ENCODE assay signal across 25 cellular contexts in genomic region chr10:118562877-118563276, GRCh38.
"Had no signal": no experiment of that assay in that cellular context is flagged by ENCODE, and none has a peak within 500 bp of the region (broad histone marks: within the 10 kb centered on the region; RNA-seq: fewer than 3 reads in every experiment).

No MANE protein-coding gene starts in this region.

- H3K4me3 Mint-ChIP-seq: activated B cell treated with CpG ODN at 0.5 μM for 24 hours; activated CD4-positive, alpha-beta T cell treated with anti-CD3 and anti-CD28 coated beads for 36 hours; activated naive CD8-positive, alpha-beta T cell treated with anti-CD3 and anti-CD28 coated beads for 36 hours; effector memory CD8-positive, alpha-beta T cell; naive B cell; neural crest cell; stimulated activated naive B cell treated with anti-CD40 and anti-IgM and Interleukin-4, amounts not matched to agents 10 μg/mL and 1 μg/mL and 100 μg/mL, for 72 hours had no signal

- DNase-seq: activated B cell treated with CpG ODN at 0.5 μM for 24 hours; activated CD4-positive, alpha-beta T cell treated with anti-CD3 and anti-CD28 coated beads for 36 hours; activated CD4-positive, alpha-beta T cell treated with anti-CD3 and anti-CD28 coated beads, Interleukin-2, amount 50 U/mL, for 4 hours; activated CD8-positive, alpha-beta memory T cell treated with anti-CD3 and anti-CD28 coated beads for 24 hours; activated CD8-positive, alpha-beta memory T cell treated with anti-CD3 and anti-CD28 coated beads, Interleukin-2, amount 50 U/mL, for 48 hours; activated naive CD4-positive, alpha-beta T cell treated with Interleukin-2 at 50 U/mL for 16 hours; activated naive CD8-positive, alpha-beta T cell treated with anti-CD3 and anti-CD28 coated beads for 36 hours; activated T-cell treated with anti-CD3 and anti-CD28 coated beads, Interleukin-2, amount 50 U/mL, for 48 hours; central memory CD4-positive, alpha-beta T cell; dorsolateral prefrontal cortex; effector memory CD8-positive, alpha-beta T cell; heart left ventricle; naive B cell; occipital lobe; sigmoid colon; stimulated activated CD4-positive, alpha-beta T cell treated with anti-CD3 and anti-CD28 coated beads, Interleukin-15, amount 100 ng/mL, for 24 hours; stimulated activated CD8-positive, alpha-beta memory T cell treated with anti-CD3 and anti-CD28 coated beads, Interleukin-4, amount 100 ng/mL, for 48 hours; stimulated activated naive B cell treated with anti-CD40 and anti-IgM and Interleukin-4, amounts not matched to agents 10 μg/mL and 1 μg/mL and 100 μg/mL, for 72 hours; T-helper 9 cell; testis; trophoblast cell had no signal

- H3K9me3 Mint-ChIP-seq: effector memory CD8-positive, alpha-beta T cell had no signal

- ATAC-seq: activated CD4-positive, alpha-beta T cell treated with anti-CD3 and anti-CD28 coated beads for 36 hours; effector memory CD8-positive, alpha-beta T cell; heart left ventricle; stimulated activated naive B cell treated with anti-CD40 and anti-IgM and Interleukin-4, amounts not matched to agents 10 μg/mL and 1 μg/mL and 100 μg/mL, for 72 hours had no signal

- H3K4me1 Mint-ChIP-seq: activated B cell treated with CpG ODN at 0.5 μM for 24 hours; activated CD4-positive, alpha-beta T cell treated with anti-CD3 and anti-CD28 coated beads for 36 hours; activated naive CD8-positive, alpha-beta T cell treated with anti-CD3 and anti-CD28 coated beads for 36 hours; naive B cell; neural crest cell; stimulated activated naive B cell treated with anti-CD40 and anti-IgM and Interleukin-4, amounts not matched to agents 10 μg/mL and 1 μg/mL and 100 μg/mL, for 72 hours had no signal

- FAIRE-seq: astrocyte, colon, islet of Langerhans had no signal

- H3K27ac Mint-ChIP-seq: activated B cell treated with CpG ODN at 0.5 μM for 24 hours; activated CD4-positive, alpha-beta T cell treated with anti-CD3 and anti-CD28 coated beads for 36 hours; activated naive CD8-positive, alpha-beta T cell treated with anti-CD3 and anti-CD28 coated beads for 36 hours; effector memory CD8-positive, alpha-beta T cell; naive B cell; stimulated activated naive B cell treated with anti-CD40 and anti-IgM and Interleukin-4, amounts not matched to agents 10 μg/mL and 1 μg/mL and 100 μg/mL, for 72 hours had no signal

- H3K36me3 Mint-ChIP-seq: activated naive CD8-positive, alpha-beta T cell treated with anti-CD3 and anti-CD28 coated beads for 36 hours; stimulated activated naive B cell treated with anti-CD40 and anti-IgM and Interleukin-4, amounts not matched to agents 10 μg/mL and 1 μg/mL and 100 μg/mL, for 72 hours had no signal
